Comparison of ENCODE assay signal across 1 cellular context in the genomic region with DNA sequence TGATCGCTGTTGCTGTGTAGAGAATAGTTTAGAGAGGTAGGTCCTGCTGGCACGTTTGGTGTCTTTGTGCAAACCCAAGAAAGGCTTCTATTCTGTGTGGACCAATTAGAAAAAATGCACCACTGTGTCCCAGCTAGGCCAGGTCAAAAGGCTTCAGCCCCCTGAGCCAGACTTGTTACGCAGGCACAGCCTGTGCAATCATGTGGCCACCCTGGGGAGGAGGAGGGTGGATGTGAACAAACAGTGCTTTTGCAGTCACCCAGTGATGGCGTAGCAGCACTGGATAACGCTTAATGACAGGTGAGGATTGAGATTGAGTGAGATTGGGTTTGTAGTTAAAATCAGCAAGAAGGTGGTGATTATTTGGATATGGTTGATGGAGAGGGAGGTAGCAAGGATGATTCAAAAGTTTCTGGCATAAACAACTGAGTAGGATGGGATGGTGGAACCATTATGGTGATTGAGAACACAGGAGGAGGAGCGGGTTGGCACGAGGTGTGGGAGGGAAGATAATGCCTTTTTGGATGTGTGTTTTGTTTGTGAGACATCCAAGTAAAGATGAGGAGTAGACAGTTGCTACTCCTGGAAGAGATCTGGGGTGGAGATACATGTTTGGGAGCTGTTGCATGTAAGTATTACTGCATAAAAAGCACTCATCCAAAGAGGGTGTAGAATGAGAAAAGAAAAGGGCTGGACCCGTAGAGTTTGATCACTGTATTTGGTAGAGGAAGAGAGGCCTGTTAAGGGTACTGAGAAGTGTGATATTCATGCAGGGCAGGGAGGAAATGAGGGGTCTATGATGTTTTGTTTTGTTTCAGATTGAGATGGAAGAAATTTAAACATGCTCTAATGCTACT.
TF ChIP-seq lines count a peak whose summit lies in the region.

No MANE protein-coding gene starts in this region.

TF ChIP-seq in HEK293, 187 proteins besides CTCF, POLR2A, EP300 and RAD21 (continued from another document):
- TF ChIP-seq WT1 (tag by site-specific recombination; IDR thresholded peaks at IDR 0.05) (0 out of 2 replicates have a peak, but pooled peaks have one; percentile 27), EGR2 (tag by site-specific recombination; IDR thresholded peaks at IDR 0.05; ENCODE audit: low read depth) (peak; percentile 71; the same call in 1 of the 2 replicates), SETDB1 (IDR thresholded peaks at IDR 0.05; ENCODE audit: insufficient read length, low read length) (no peak)
- TF ChIP-seq, protein P1, sequence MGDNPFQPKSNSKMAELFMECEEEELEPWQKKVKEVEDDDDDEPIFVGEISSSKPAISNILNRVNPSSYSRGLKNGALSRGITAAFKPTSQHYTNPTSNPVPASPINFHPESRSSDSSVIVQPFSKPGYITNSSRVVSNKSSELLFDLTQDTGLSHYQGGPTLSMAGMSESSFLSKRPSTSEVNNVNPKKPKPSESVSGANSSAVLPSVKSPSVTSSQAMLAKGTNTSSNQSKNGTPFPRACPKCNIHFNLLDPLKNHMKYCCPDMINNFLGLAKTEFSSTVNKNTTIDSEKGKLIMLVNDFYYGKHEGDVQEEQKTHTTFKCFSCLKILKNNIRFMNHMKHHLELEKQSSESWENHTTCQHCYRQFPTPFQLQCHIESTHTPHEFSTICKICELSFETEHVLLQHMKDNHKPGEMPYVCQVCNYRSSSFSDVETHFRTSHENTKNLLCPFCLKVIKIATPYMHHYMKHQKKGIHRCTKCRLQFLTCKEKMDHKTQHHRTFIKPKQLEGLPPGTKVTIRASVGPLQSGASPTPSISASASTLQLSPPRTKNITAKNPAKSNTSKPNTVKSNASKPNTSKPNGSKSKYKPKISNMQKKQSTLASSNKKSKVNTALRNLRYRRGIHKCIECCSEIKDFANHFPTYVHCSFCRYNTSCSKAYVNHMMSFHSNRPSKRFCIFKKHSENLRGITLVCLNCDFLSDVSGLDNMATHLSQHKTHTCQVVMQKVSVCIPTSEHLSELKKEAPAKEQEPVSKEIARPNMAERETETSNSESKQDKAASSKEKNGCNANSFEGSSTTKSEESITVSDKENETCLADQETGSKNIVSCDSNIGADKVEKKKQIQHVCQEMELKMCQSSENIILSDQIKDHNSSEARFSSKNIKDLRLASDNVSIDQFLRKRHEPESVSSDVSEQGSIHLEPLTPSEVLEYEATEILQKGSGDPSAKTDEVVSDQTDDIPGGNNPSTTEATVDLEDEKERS (tag by site-specific recombination; IDR thresholded peaks at IDR 0.05) = no peak
